In the genomic region with DNA sequence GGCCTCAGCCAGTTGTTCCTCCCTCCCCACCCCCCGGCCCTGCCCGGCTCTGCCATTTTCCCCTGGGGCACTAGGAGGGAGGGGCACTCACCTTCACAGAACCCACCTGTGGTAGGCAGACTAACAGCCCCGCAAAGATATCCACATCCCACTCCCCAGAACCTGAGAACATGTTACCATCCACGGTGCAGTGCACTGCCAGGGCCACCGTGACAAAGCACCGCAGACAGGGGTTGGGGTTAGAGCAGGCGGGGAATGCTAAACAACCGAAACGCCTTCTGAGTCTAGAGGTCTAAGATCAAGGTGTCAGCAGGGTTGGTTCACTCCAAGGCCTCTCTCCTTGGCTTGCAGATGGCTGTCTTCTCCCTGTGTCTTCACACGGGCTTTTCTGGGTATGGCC, we compare ENCODE assay signal across 24 cellular contexts.
"Had no signal": no experiment of that assay in that cellular context is flagged by ENCODE, and none has a peak within 500 bp of the region (broad histone marks: within the 10 kb centered on the region; RNA-seq: fewer than 3 reads in every experiment).

No MANE protein-coding gene starts in this region.

- H3K9me3 ChIP-seq: SJCRH30, SK-N-SH had no signal

- H3K27ac ChIP-seq: SJCRH30, VCaP had no signal

- ATAC-seq: activated naive CD4-positive, alpha-beta T cell treated with anti-CD3 and anti-CD28 coated beads, Interleukin-2, amount 50 U/mL, for 72 hours; activated T-cell treated with anti-CD3 and anti-CD28 coated beads, Interleukin-2, amount 50 U/mL, for 4 hours; Panc1 had no signal

- H3K4me3 Mint-ChIP-seq: activated CD4-positive, alpha-beta memory T cell treated with anti-CD3 and anti-CD28 coated beads for 36 hours; activated CD4-positive, alpha-beta T cell treated with anti-CD3 and anti-CD28 coated beads, Interleukin-2, amount 10 ng/mL, durations not matched to agents 7 days and 5 days; activated T-cell treated with anti-CD3 and anti-CD28 coated beads, Interleukin-2, amount 50 U/mL, for 4 hours; brain; central memory CD8-positive, alpha-beta T cell had no signal

- DNase-seq: activated CD4-positive, alpha-beta memory T cell treated with anti-CD3 and anti-CD28 coated beads for 36 hours; activated CD4-positive, alpha-beta T cell treated with anti-CD3 and anti-CD28 coated beads, Interleukin-2, amount 10 ng/mL, durations not matched to agents 7 days and 5 days; activated CD4-positive, CD25-positive, alpha-beta regulatory T cell; activated CD8-positive, alpha-beta memory T cell treated with anti-CD3 and anti-CD28 coated beads for 24 hours; activated effector memory CD4-positive, alpha-beta T cell treated with anti-CD3 and anti-CD28 coated beads, Interleukin-2, amount 50 U/mL, for 16 hours; activated naive CD4-positive, alpha-beta T cell treated with Interleukin-2 at 50 U/mL for 16 hours; activated T-cell treated with anti-CD3 and anti-CD28 coated beads, Interleukin-2, amount 50 U/mL, for 4 hours; amygdala; NCI-H1048; NCI-H1930; NCI-H2171 treated with DMSO at 0.1 percent for 48 hours; NCI-H226; NCI-H526; NCI-H774; Right ventricle myocardium superior; RPMI8226; SJCRH30; SK-N-SH; T-helper 1 cell had no signal

- H3K36me3 Mint-ChIP-seq: activated CD4-positive, alpha-beta memory T cell treated with anti-CD3 and anti-CD28 coated beads for 36 hours; activated naive CD4-positive, alpha-beta T cell treated with anti-CD3 and anti-CD28 coated beads, Interleukin-2, amount 50 U/mL, for 72 hours; brain had no signal

- H3K27ac Mint-ChIP-seq: activated CD4-positive, alpha-beta memory T cell treated with anti-CD3 and anti-CD28 coated beads for 36 hours; activated CD4-positive, alpha-beta T cell treated with anti-CD3 and anti-CD28 coated beads, Interleukin-2, amount 10 ng/mL, durations not matched to agents 7 days and 5 days; activated naive CD4-positive, alpha-beta T cell treated with anti-CD3 and anti-CD28 coated beads, Interleukin-2, amount 50 U/mL, for 72 hours had no signal

- H3K9me3 Mint-ChIP-seq: activated CD4-positive, alpha-beta memory T cell treated with anti-CD3 and anti-CD28 coated beads for 36 hours; activated CD4-positive, alpha-beta T cell treated with anti-CD3 and anti-CD28 coated beads, Interleukin-2, amount 10 ng/mL, durations not matched to agents 7 days and 5 days; central memory CD8-positive, alpha-beta T cell had no signal

- H3K27me3 ChIP-seq: SJCRH30 had no signal

- H3K4me1 Mint-ChIP-seq: activated CD4-positive, alpha-beta T cell treated with anti-CD3 and anti-CD28 coated beads, Interleukin-2, amount 10 ng/mL, durations not matched to agents 7 days and 5 days; central memory CD8-positive, alpha-beta T cell had no signal

- H3K4me3 ChIP-seq: SJCRH30 had no signal

- H3K9ac ChIP-seq: SK-N-SH had no signal

- H3K4me2 ChIP-seq: SK-N-SH had no signal

- H3K36me3 ChIP-seq: SJCRH30 had no signal

- H3K27me3 Mint-ChIP-seq: activated CD4-positive, alpha-beta memory T cell treated with anti-CD3 and anti-CD28 coated beads for 36 hours; activated CD4-positive, alpha-beta T cell treated with anti-CD3 and anti-CD28 coated beads, Interleukin-2, amount 10 ng/mL, durations not matched to agents 7 days and 5 days; central memory CD8-positive, alpha-beta T cell had no signal
